ENCODE assay signal across 20 cellular contexts in the genomic region with DNA sequence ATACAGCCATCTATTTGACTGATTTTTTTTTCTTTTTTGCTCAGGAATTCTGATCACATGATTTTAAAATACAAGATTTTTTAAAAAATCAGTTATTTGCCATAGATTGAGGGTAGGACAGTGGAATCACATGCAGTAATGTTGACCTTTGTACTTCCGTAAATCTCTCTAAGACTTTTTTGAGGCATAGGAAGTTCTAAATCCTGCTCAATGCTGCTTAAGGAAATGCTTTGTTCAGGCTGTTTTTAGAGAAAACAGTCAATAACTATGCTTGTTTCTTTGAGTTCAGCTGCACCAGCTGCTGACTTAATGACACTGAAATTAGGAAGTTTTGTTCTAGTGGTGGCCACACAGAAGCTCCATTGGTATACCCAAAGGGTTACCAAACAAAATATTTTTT.
"Had no signal": no experiment of that assay in that cellular context is flagged by ENCODE, and none has a peak within 500 bp of the region (broad histone marks: within the 10 kb centered on the region; RNA-seq: fewer than 3 reads in every experiment).

No MANE protein-coding gene starts in this region.

- H3K9me3 ChIP-seq: colonic mucosa, gastrocnemius medialis, heart right ventricle, neutrophil, pancreas, spleen, upper lobe of right lung had no signal

- H3K9me3 Mint-ChIP-seq: activated B cell treated with CpG ODN at 0.5 μM for 24 hours; activated CD4-positive, alpha-beta memory T cell treated with anti-CD3 and anti-CD28 coated beads, Interleukin-2, amount 10 ng/mL, durations not matched to agents 7 days and 5 days; activated T-helper 17 cell treated with anti-CD3 and anti-CD28 coated beads, Interleukin-2, amount 50 U/mL, for 72 hours had no signal

- H3K4me3 ChIP-seq: colonic mucosa, gastrocnemius medialis, heart right ventricle, pancreas, spleen, upper lobe of right lung had no signal

- H3K4me3 Mint-ChIP-seq: activated B cell treated with CpG ODN at 0.5 μM for 24 hours; activated CD4-positive, alpha-beta memory T cell treated with anti-CD3 and anti-CD28 coated beads, Interleukin-2, amount 10 ng/mL, durations not matched to agents 7 days and 5 days; activated CD8-positive, alpha-beta memory T cell treated with anti-CD3 and anti-CD28 coated beads, Interleukin-2, amount 10 ng/mL, durations not matched to agents 7 days and 5 days; activated T-helper 17 cell treated with anti-CD3 and anti-CD28 coated beads, Interleukin-2, amount 50 U/mL, for 72 hours; memory B cell; naive B cell; stimulated activated naive B cell treated with anti-CD40 and anti-IgM and Interleukin-4, amounts not matched to agents 10 μg/mL and 1 μg/mL and 100 μg/mL, for 72 hours had no signal

- DNase-seq: activated B cell treated with CpG ODN at 0.5 μM for 24 hours; activated CD4-positive, alpha-beta memory T cell treated with anti-CD3 and anti-CD28 coated beads, Interleukin-2, amount 10 ng/mL, durations not matched to agents 7 days and 5 days; activated CD4-positive, alpha-beta T cell treated with anti-CD3 and anti-CD28 coated beads for 48 hours; activated CD8-positive, alpha-beta memory T cell treated with anti-CD3 and anti-CD28 coated beads, Interleukin-2, amount 10 ng/mL, durations not matched to agents 7 days and 5 days; activated naive CD4-positive, alpha-beta T cell treated with Interleukin-2 at 50 U/mL for 16 hours; anterior cingulate cortex; central memory CD4-positive, alpha-beta T cell; colonic mucosa; gastrocnemius medialis; heart right ventricle; naive B cell; pancreas; spleen; stimulated activated naive B cell treated with anti-CD40 and anti-IgM and Interleukin-4, amounts not matched to agents 10 μg/mL and 1 μg/mL and 100 μg/mL, for 72 hours; T-helper 2 cell; upper lobe of right lung had no signal

- H3K36me3 Mint-ChIP-seq: naive B cell had no signal

- H3K4me1 ChIP-seq: colonic mucosa, pancreas had no signal

- H3K27me3 Mint-ChIP-seq: activated B cell treated with CpG ODN at 0.5 μM for 24 hours; activated CD4-positive, alpha-beta memory T cell treated with anti-CD3 and anti-CD28 coated beads, Interleukin-2, amount 10 ng/mL, durations not matched to agents 7 days and 5 days; activated CD8-positive, alpha-beta memory T cell treated with anti-CD3 and anti-CD28 coated beads, Interleukin-2, amount 10 ng/mL, durations not matched to agents 7 days and 5 days; activated T-helper 17 cell treated with anti-CD3 and anti-CD28 coated beads, Interleukin-2, amount 50 U/mL, for 72 hours; brain; memory B cell; naive B cell; stimulated activated naive B cell treated with anti-CD40 and anti-IgM and Interleukin-4, amounts not matched to agents 10 μg/mL and 1 μg/mL and 100 μg/mL, for 72 hours had no signal

- H3K27ac ChIP-seq: colonic mucosa, gastrocnemius medialis, neutrophil, pancreas, upper lobe of right lung had no signal

- ATAC-seq: activated CD8-positive, alpha-beta memory T cell treated with anti-CD3 and anti-CD28 coated beads, Interleukin-2, amount 10 ng/mL, durations not matched to agents 7 days and 5 days; activated T-helper 17 cell treated with anti-CD3 and anti-CD28 coated beads, Interleukin-2, amount 50 U/mL, for 72 hours; gastrocnemius medialis; pancreas; stimulated activated naive B cell treated with anti-CD40 and anti-IgM and Interleukin-4, amounts not matched to agents 10 μg/mL and 1 μg/mL and 100 μg/mL, for 72 hours; upper lobe of right lung had no signal

- H3K27me3 ChIP-seq: colonic mucosa, gastrocnemius medialis, heart right ventricle, neutrophil, pancreas, spleen, upper lobe of right lung had no signal

- H3K27ac Mint-ChIP-seq: activated B cell treated with CpG ODN at 0.5 μM for 24 hours; activated CD4-positive, alpha-beta memory T cell treated with anti-CD3 and anti-CD28 coated beads, Interleukin-2, amount 10 ng/mL, durations not matched to agents 7 days and 5 days; activated CD8-positive, alpha-beta memory T cell treated with anti-CD3 and anti-CD28 coated beads, Interleukin-2, amount 10 ng/mL, durations not matched to agents 7 days and 5 days; activated T-helper 17 cell treated with anti-CD3 and anti-CD28 coated beads, Interleukin-2, amount 50 U/mL, for 72 hours; memory B cell; stimulated activated naive B cell treated with anti-CD40 and anti-IgM and Interleukin-4, amounts not matched to agents 10 μg/mL and 1 μg/mL and 100 μg/mL, for 72 hours had no signal

- H3K36me3 ChIP-seq: colonic mucosa, gastrocnemius medialis, heart right ventricle, neutrophil, pancreas, spleen, upper lobe of right lung had no signal
